In genomic region chr17:75932852-75933251, GRCh38 we compare ENCODE assay signal across 23 cellular contexts. TPM values are rescaled to one million over a fixed set of nuclear protein-coding genes. Genes with fewer than 3 reads are reported as not detected.
DNase-seq lines count a peak whose midpoint lies in the region; ATAC-seq and TF ChIP-seq lines count a peak whose summit lies in the region.
"Had no signal": no experiment of that assay in that cellular context is flagged by ENCODE, and none has a peak within 500 bp of the region (broad histone marks: within the 10 kb centered on the region; RNA-seq: fewer than 3 reads in every experiment).

No MANE protein-coding gene starts in this region.

- no peak overlapping the region for H2BK5ac ChIP-seq in mesendoderm (ENCODE audit: low read length)

- no peak overlapping the region for H3K4ac ChIP-seq in mesendoderm (ENCODE audit: low read depth, low read length)

- H3K18ac ChIP-seq in mesendoderm (ENCODE audit: low read length), result no peak overlapping the region

- H3K36me3 ChIP-seq in Caco-2 (ENCODE audit: control insufficient read depth, insufficient read depth, low read length) (no peaks in the 10 kb centered on the region), mesendoderm (ENCODE audit: control insufficient read depth, insufficient read depth, low read length) (no peaks in the 10 kb centered on the region)
- H3K36me3 ChIP-seq: BE2C, BLaER1 had no signal

- H2BK15ac ChIP-seq in mesendoderm (replicated peaks; ENCODE audit: low read depth), result no peak overlapping the region

- H3K4me2 ChIP-seq in mesendoderm (ENCODE audit: low read length), result no peak overlapping the region
- H3K4me2 ChIP-seq: BLaER1 had no signal

- H3K9me3 Mint-ChIP-seq in Caco-2 (ENCODE audit: unreplicated experiment) (no peaks in the 10 kb centered on the region), type B pancreatic cell (no peaks in the 10 kb centered on the region)
- H3K9me3 Mint-ChIP-seq: CD4-positive, alpha-beta memory T cell; CD4-positive, CD25-positive, alpha-beta regulatory T cell; CD8-positive, alpha-beta memory T cell had no signal

- no peaks in the 10 kb centered on the region for H3K27me3 Mint-ChIP-seq in Caco-2 (ENCODE audit: insufficient read depth, unreplicated experiment)
- H3K27me3 Mint-ChIP-seq in type B pancreatic cell, result no peaks in the 10 kb centered on the region
- H3K27me3 Mint-ChIP-seq: CD4-positive, alpha-beta memory T cell; CD4-positive, CD25-positive, alpha-beta regulatory T cell had no signal

- no peak overlapping the region for H4K8ac ChIP-seq in mesendoderm (ENCODE audit: low read depth, low read length)

- H3K27me3 ChIP-seq in Caco-2 (replicated peaks; ENCODE audit: control insufficient read depth, insufficient read depth, low read length) (no peaks in the 10 kb centered on the region), mesendoderm (ENCODE audit: insufficient read depth, low read length, poor library complexity) (no peaks in the 10 kb centered on the region)
- H3K27me3 ChIP-seq: BE2C, BLaER1 had no signal

- no peak overlapping the region for H3K23ac ChIP-seq in mesendoderm (ENCODE audit: low read length)

- H3K4me3 ChIP-seq in Caco-2 (ENCODE audit: low read depth, low read length) (no peak overlapping the region), epithelial cell of esophagus (ENCODE audit: low read length) (no peak overlapping the region), mesendoderm (ENCODE audit: low read length) (no peak overlapping the region)
- H3K4me3 ChIP-seq: BLaER1, GM12878 had no signal

- no peaks in the 10 kb centered on the region for H3K79me1 ChIP-seq in mesendoderm (ENCODE audit: low read length)

- H3K27ac Mint-ChIP-seq in Caco-2 (ENCODE audit: unreplicated experiment) (no peak overlapping the region), type B pancreatic cell (peak overlapping the region; percentile 89)
- H3K27ac Mint-ChIP-seq: CD4-positive, alpha-beta memory T cell; CD4-positive, CD25-positive, alpha-beta regulatory T cell; CD8-positive, alpha-beta memory T cell had no signal

- H3K4me1 Mint-ChIP-seq in Caco-2 (ENCODE audit: low read depth, unreplicated experiment), result peaks cover 6% of the 10 kb centered on the region
- no peaks in the 10 kb centered on the region for H3K4me1 Mint-ChIP-seq in type B pancreatic cell (ENCODE audit: unreplicated experiment)
- H3K4me1 Mint-ChIP-seq: CD14-positive monocyte; CD4-positive, CD25-positive, alpha-beta regulatory T cell; CD8-positive, alpha-beta memory T cell had no signal

- no peak overlapping the region for H4K5ac ChIP-seq in mesendoderm (ENCODE audit: low read length)

- CTCF ChIA-PET in Caco-2 (lab: Charles Lee), result no interaction called here

- H3K9me3 ChIP-seq in Caco-2, result 0 out of 2 replicates have a peak, but pooled peaks cover 5% of the 10 kb centered on the region
- H3K9me3 ChIP-seq: BE2C, BLaER1 had no signal

- H3K9ac ChIP-seq in mesendoderm (ENCODE audit: low read length), result no peak overlapping the region
- H3K9ac ChIP-seq: BLaER1 had no signal

- intact Hi-C loops in Caco-2 (cut with micrococcal nuclease; ENCODE audit: unreplicated experiment), result no loop called here

- no CpG with 5 or more reads among the region's 5 CpGs for WGBS in mesendoderm (ENCODE audit: extremely low coverage, insufficient coverage, low lambda C conversion rate)

- no peak overlapping the region for H3K56ac ChIP-seq in mesendoderm (ENCODE audit: low read length)

- H2AK5ac ChIP-seq in mesendoderm (ENCODE audit: low read length), result no peak overlapping the region

- H3K36me3 Mint-ChIP-seq in Caco-2 (ENCODE audit: insufficient read depth, unreplicated experiment) (peaks cover 5% of the 10 kb centered on the region), type B pancreatic cell (no peaks in the 10 kb centered on the region)
- H3K36me3 Mint-ChIP-seq: CD14-positive monocyte; CD4-positive, alpha-beta memory T cell had no signal

- H3K4me3 Mint-ChIP-seq in Caco-2 (ENCODE audit: unreplicated experiment) (peak overlapping the region; percentile 19), type B pancreatic cell (peak overlapping the region; percentile 74)
- H3K4me3 Mint-ChIP-seq: CD14-positive monocyte; CD4-positive, alpha-beta memory T cell; CD4-positive, CD25-positive, alpha-beta regulatory T cell; CD8-positive, alpha-beta memory T cell had no signal

- no peak overlapping the region for H2BK120ac ChIP-seq in mesendoderm (ENCODE audit: low read depth, low read length)

- H3K27ac ChIP-seq in mesendoderm (ENCODE audit: low read depth, low read length), result no peak overlapping the region
- H3K27ac ChIP-seq: BLaER1 had no signal

- no TSS peak for BruUV-seq in Caco-2 (replicated peaks; lab: Mats Ljungman, UMichigan)

- TF ChIP-seq CTCF in Caco-2 (IDR thresholded peaks at IDR 0.05; ENCODE audit: insufficient read depth in 1 of 2, low read depth in 1 of 2, low read length in 1 of 2, severe bottlenecking in 1 of 2, unreplicated experiment in 1 of 2), result no peak
- no peak for TF ChIP-seq CTCF in epithelial cell of esophagus (IDR thresholded peaks at IDR 0.05; ENCODE audit: insufficient read depth, low read depth, low read length, missing control alignments)
- no peak for TF ChIP-seq CTCF in type B pancreatic cell (conservative IDR thresholded peaks at IDR 0.05)

- POLR2A ChIA-PET in Caco-2 (lab: Charles Lee), result interaction anchor here (0.7 kb wide), 1 partner anchor 9 kb away, joined by 3 read pairs; no protein-coding TSS in a partner anchor

- DNase-seq in Caco-2 (peak in 1 of 2 experiments; percentile 47), epithelial cell of esophagus (ENCODE audit: low read depth) (peak; percentile 19), type B pancreatic cell (ENCODE audit: extremely low spot score, unreplicated experiment) (no peak), NCI-H446 treated with DMSO at 0.1 percent for 48 hours (lab: John Stamatoyannopoulos, UW) (no peak), DMS53 (lab: John Stamatoyannopoulos, UW) (no peak), mesendoderm (no peak)
- DNase-seq: 8988T; ACHN; BE2C; C1 segment of cervical spinal cord; Calu3; CD4-positive, alpha-beta memory T cell; CD4-positive, CD25-positive, alpha-beta regulatory T cell; CD8-positive, alpha-beta memory T cell; COR-L47; DMS79; DND-41; EL; GDM1 had no signal

- ATAC-seq in esophagus mucosa, result peak; percentile 61
- ATAC-seq: GM12878 had no signal

- no peaks in the 10 kb centered on the region for H3K79me2 ChIP-seq in mesendoderm (ENCODE audit: control insufficient read depth, insufficient read depth, low read length)

- H3K4me1 ChIP-seq in Caco-2, result peaks cover 22% of the 10 kb centered on the region
- no peaks in the 10 kb centered on the region for H3K4me1 ChIP-seq in mesendoderm (ENCODE audit: control insufficient read depth, low read depth, low read length)

RNA-seq across cellular contexts. Expression of gene FBF1, which starts 8.0 kb away (rescaled TPM):
- 13.9 and 14.1 TPM in 2 replicates for total RNA-seq in Caco-2 (2022)
- total RNA-seq in esophagus mucosa, result 7.8 TPM
- 18.7 and 27.5 TPM in 2 replicates for total RNA-seq in type B pancreatic cell (ENCODE audit: low replicate concordance)
- polyA plus RNA-seq in mesendoderm (2013, experiment 1 of 2), result 2.5 TPM
- 2.7 TPM for polyA plus RNA-seq in mesendoderm (2013, experiment 2 of 2)

RNA-seq across cellular contexts. Expression of gene MRPL38, which starts 28.2 kb away (rescaled TPM):
- total RNA-seq in Caco-2 (2022) (157 and 163 TPM in 2 replicates), esophagus mucosa (81.8 TPM), type B pancreatic cell (ENCODE audit: low replicate concordance) (93.5 and 113 TPM in 2 replicates)
- polyA plus RNA-seq in mesendoderm (2013, experiment 1 of 2), result 67.5 TPM
- 68.9 TPM for polyA plus RNA-seq in mesendoderm (2013, experiment 2 of 2)

RNA-seq across cellular contexts. Expression of gene TRIM65, which starts 36.1 kb away (rescaled TPM):
- 23.1 and 25.2 TPM in 2 replicates for total RNA-seq in Caco-2 (2022)
- total RNA-seq in esophagus mucosa, result 10.6 TPM
- 8.1 and 19.0 TPM in 2 replicates for total RNA-seq in type B pancreatic cell (ENCODE audit: low replicate concordance)
- 31.0 TPM for polyA plus RNA-seq in mesendoderm (2013, experiment 1 of 2)
- 30.0 TPM for polyA plus RNA-seq in mesendoderm (2013, experiment 2 of 2)

RNA-seq across cellular contexts. Expression of gene ACOX1, which starts 46.1 kb away (rescaled TPM):
- 43.7 and 48.3 TPM in 2 replicates for total RNA-seq in Caco-2 (2022)
- total RNA-seq in esophagus mucosa, result 66.0 TPM
- 48.5 and 84.6 TPM in 2 replicates for total RNA-seq in type B pancreatic cell (ENCODE audit: low replicate concordance)
- 11.1 TPM for polyA plus RNA-seq in mesendoderm (2013, experiment 1 of 2)
- polyA plus RNA-seq in mesendoderm (2013, experiment 2 of 2), result 10.8 TPM

RNA-seq across cellular contexts. Expression of gene TEN1, which starts 46.2 kb away (rescaled TPM):
- total RNA-seq in Caco-2 (2022), result 19.1 and 20.3 TPM in 2 replicates
- total RNA-seq in esophagus mucosa, result 25.5 TPM
- 15.9 and 31.2 TPM in 2 replicates for total RNA-seq in type B pancreatic cell (ENCODE audit: low replicate concordance)
- 16.1 TPM for polyA plus RNA-seq in mesendoderm (2013, experiment 1 of 2)
- 15.1 TPM for polyA plus RNA-seq in mesendoderm (2013, experiment 2 of 2)
